Comparison of ENCODE assay signal across 14 cellular contexts in the genomic region with DNA sequence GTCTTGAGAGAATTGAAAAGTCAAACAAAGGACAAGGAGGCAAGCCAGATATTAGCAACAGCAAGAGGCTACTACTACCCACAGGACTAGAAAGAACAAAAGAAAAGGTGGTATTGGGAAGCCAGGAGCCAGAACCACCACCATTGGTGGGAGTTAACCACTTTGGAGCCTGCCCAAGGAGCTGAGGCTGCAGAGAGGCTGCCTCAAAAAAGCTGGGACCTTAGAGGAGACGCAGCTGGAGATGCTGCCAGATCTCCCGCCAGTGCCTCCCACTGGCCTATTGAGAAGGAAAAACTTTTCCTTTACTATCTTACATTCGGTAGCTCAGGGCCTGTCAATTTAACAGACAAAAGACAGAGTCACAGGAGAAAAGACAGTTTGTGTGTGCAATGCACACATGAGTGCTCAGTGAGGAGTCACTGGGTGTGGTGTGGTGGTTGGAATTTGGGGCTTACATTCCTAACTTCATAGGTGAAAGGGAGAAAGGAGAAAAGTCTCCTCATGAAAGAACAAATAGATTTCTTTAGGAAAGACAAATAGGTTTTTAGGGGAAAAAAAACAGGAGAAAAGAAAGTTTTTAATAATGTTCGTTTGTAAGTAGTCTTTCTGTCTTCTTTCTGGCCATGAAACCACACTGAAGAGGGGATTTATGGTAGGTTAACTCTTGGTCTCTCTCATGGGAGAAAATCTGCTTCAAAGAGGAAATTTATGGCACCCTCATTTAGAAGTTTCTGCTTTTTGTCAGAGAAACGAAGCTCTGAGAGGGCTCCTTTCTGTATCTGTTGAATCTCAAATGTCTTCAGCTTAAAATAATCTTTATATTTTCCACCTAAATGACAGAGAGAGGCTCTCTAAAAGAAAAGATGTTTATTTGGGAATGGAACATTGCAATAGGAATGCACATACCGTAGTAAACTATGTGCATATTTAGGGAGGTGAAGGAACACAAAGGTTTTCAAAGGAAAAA. TPM values are rescaled to one million over a fixed set of nuclear protein-coding genes. Genes with fewer than 3 reads are reported as not detected.
DNase-seq lines count a peak whose midpoint lies in the region; TF ChIP-seq lines count a peak whose summit lies in the region.
"Had no signal": no experiment of that assay in that cellular context is flagged by ENCODE, and none has a peak within 500 bp of the region (broad histone marks: within the 10 kb centered on the region; RNA-seq: fewer than 3 reads in every experiment).

No MANE protein-coding gene starts in this region.

- H3K4me1 Mint-ChIP-seq in CD4-positive, alpha-beta memory T cell, result peaks cover 7 to 14% (median 12%) of the 10 kb centered on the region in 4 donors
- H3K4me1 Mint-ChIP-seq in endodermal cell (peaks cover 9% of the 10 kb centered on the region), mesothelial cell of epicardium (peaks cover 39% of the 10 kb centered on the region)

- H3K79me2 ChIP-seq in Loucy (ENCODE audit: insufficient read depth, low read length), result no peaks in the 10 kb centered on the region

- POLR2A ChIA-PET in CD4-positive, alpha-beta memory T cell (lab: Charles Lee; ENCODE audit: partially characterized antibody), result no interaction called here

- TF ChIP-seq CTCF in Loucy (conservative IDR thresholded peaks at IDR 0.05; ENCODE audit: low read length) (no peak), endodermal cell (conservative IDR thresholded peaks at IDR 0.05) (peak; percentile 16), mesothelial cell of epicardium (IDR thresholded peaks at IDR 0.05; ENCODE audit: unreplicated experiment) (no peak)

- H3K4me3 Mint-ChIP-seq in CD4-positive, alpha-beta memory T cell, result no peak overlapping the region
- H3K4me3 Mint-ChIP-seq in endodermal cell (no peak overlapping the region), mesothelial cell of epicardium (no peak overlapping the region)
- H3K4me3 Mint-ChIP-seq: CD14-positive monocyte, natural killer cell had no signal

- no peaks in the 10 kb centered on the region for H3K9me2 ChIP-seq in Loucy (replicated peaks; ENCODE audit: low read depth, low read length)

- 0 out of 2 replicates have a peak overlapping the region, but pooled peaks have one; percentile 74 for H2AFZ ChIP-seq in Loucy (ENCODE audit: low read length)

- no peaks in the 10 kb centered on the region for H4K20me1 ChIP-seq in Loucy (ENCODE audit: insufficient read depth, low read length, poor library complexity, severe bottlenecking)

- no peaks in the 10 kb centered on the region for H3K27me3 Mint-ChIP-seq in CD4-positive, alpha-beta memory T cell
- H3K27me3 Mint-ChIP-seq in endodermal cell (ENCODE audit: insufficient read depth) (peaks cover 66% of the 10 kb centered on the region), mesothelial cell of epicardium (ENCODE audit: low read depth) (no peaks in the 10 kb centered on the region)

- CTCF ChIA-PET in CD4-positive, alpha-beta memory T cell (lab: Charles Lee; ENCODE audit: partially characterized antibody), result interaction anchor here (1.0 kb wide), 1 partner anchor 51 kb away, joined by 3 read pairs; no protein-coding TSS in a partner anchor

- no peaks in the 10 kb centered on the region for H3F3A ChIP-seq in Loucy (ENCODE audit: low read depth)

- H3K4me3 ChIP-seq in CD4-positive, alpha-beta memory T cell (ENCODE audit: low read length in 2 of 2), result no peak overlapping the region
- H3K4me3 ChIP-seq in Loucy (ENCODE audit: low read length, poor library complexity, severe bottlenecking), result no peak overlapping the region
- H3K4me3 ChIP-seq in endodermal cell (ENCODE audit: low read length), result no peak overlapping the region

- 60 to 77% methylated on average over 4 to 6 of the region's 6 CpGs for WGBS in endodermal cell (ENCODE audit: insufficient coverage in 1 of 2, insufficient read length in 1 of 2), 2 experiments

- DNase-seq in CD4-positive, alpha-beta memory T cell, result no peak
- DNase-seq in endodermal cell, result peak; percentile 61
- no peak for DNase-seq in mesothelial cell of epicardium (ENCODE audit: low spot score in 2 of 2, unreplicated experiment in 2 of 2)
- no peak for DNase-seq in ecto neural progenitor cell (ENCODE audit: low spot score)
- no peak for DNase-seq in NCI-H1417 treated with DMSO at 0.1 percent for 48 hours (lab: John Stamatoyannopoulos, UW)
- DNase-seq in NCI-H128 (lab: John Stamatoyannopoulos, UW; ENCODE audit: unreplicated experiment), result no peak
- DNase-seq in activated CD8-positive, alpha-beta memory T cell treated with anti-CD3 and anti-CD28 coated beads, Interleukin-2, amount 50 U/mL, for 48 hours, result no peak
- DNase-seq: foreskin fibroblast, natural killer cell, NCI-H2171 treated with DMSO at 0.1 percent for 48 hours, T-helper 9 cell had no signal

- H3K27me3 ChIP-seq in CD4-positive, alpha-beta memory T cell (ENCODE audit: insufficient read depth, low read length), result no peaks in the 10 kb centered on the region
- H3K27me3 ChIP-seq in Loucy (ENCODE audit: insufficient read depth, low read length, poor library complexity, severe bottlenecking) (no peaks in the 10 kb centered on the region), endodermal cell (ENCODE audit: control insufficient read depth, insufficient read depth, low read length, poor library complexity, severe bottlenecking) (no peaks in the 10 kb centered on the region)

- no peaks in the 10 kb centered on the region for H3K9me3 ChIP-seq in CD4-positive, alpha-beta memory T cell (ENCODE audit: control insufficient read depth in 1 of 2, low read length in 2 of 2)
- no peaks in the 10 kb centered on the region for H3K9me3 ChIP-seq in Loucy (ENCODE audit: insufficient read depth, low read depth, low read length)
- H3K9me3 ChIP-seq in endodermal cell (ENCODE audit: control insufficient read depth, low read length), result peaks cover 6% of the 10 kb centered on the region

- H3K4me2 ChIP-seq in Loucy (ENCODE audit: low read depth, low read length, poor library complexity, severe bottlenecking), result no peak overlapping the region

- H3K27ac Mint-ChIP-seq in CD4-positive, alpha-beta memory T cell, result peak overlapping the region in 4 of 7 donors; percentile 16 to 49 (median 19)
- H3K27ac Mint-ChIP-seq in endodermal cell, result no peak overlapping the region
- peak overlapping the region; percentile 95 for H3K27ac Mint-ChIP-seq in mesothelial cell of epicardium
- H3K27ac Mint-ChIP-seq: natural killer cell had no signal

- no peaks in the 10 kb centered on the region for H3K36me3 ChIP-seq in CD4-positive, alpha-beta memory T cell (ENCODE audit: insufficient read depth, low read length)
- no peaks in the 10 kb centered on the region for H3K36me3 ChIP-seq in Loucy (ENCODE audit: insufficient read depth, low read length)
- no peaks in the 10 kb centered on the region for H3K36me3 ChIP-seq in endodermal cell (ENCODE audit: control insufficient read depth, insufficient read depth, low read length)

- H3K27ac ChIP-seq in CD4-positive, alpha-beta memory T cell (ENCODE audit: low read depth, low read length), result no peak overlapping the region
- no peak overlapping the region for H3K27ac ChIP-seq in endodermal cell (ENCODE audit: low read depth, low read length)

- H3K36me3 Mint-ChIP-seq in CD4-positive, alpha-beta memory T cell, result no peaks in the 10 kb centered on the region
- H3K36me3 Mint-ChIP-seq in endodermal cell (ENCODE audit: low read depth) (no peaks in the 10 kb centered on the region), mesothelial cell of epicardium (no peaks in the 10 kb centered on the region)
- H3K36me3 Mint-ChIP-seq: activated naive CD4-positive, alpha-beta T cell treated with anti-CD3 and anti-CD28 coated beads, Interleukin-2, amount 50 U/mL, for 72 hours; natural killer cell had no signal

- peaks cover 0 to 2% (median 0%) of the 10 kb centered on the region in 8 donors for H3K9me3 Mint-ChIP-seq in CD4-positive, alpha-beta memory T cell
- H3K9me3 Mint-ChIP-seq in endodermal cell (peaks cover 2% of the 10 kb centered on the region), mesothelial cell of epicardium (peaks cover under 1% of the 10 kb centered on the region)
- H3K9me3 Mint-ChIP-seq: natural killer cell had no signal

- H3K9ac ChIP-seq in Loucy (ENCODE audit: low read depth, low read length, poor library complexity, severe bottlenecking) (no peak overlapping the region), endodermal cell (ENCODE audit: extremely low read depth, low read length, poor library complexity, severe bottlenecking) (no peak overlapping the region)

- peaks cover 13% of the 10 kb centered on the region for H3K4me1 ChIP-seq in CD4-positive, alpha-beta memory T cell (ENCODE audit: insufficient read depth, low read length)
- H3K4me1 ChIP-seq in Loucy (ENCODE audit: insufficient read depth, low read length, poor library complexity, severe bottlenecking) (no peaks in the 10 kb centered on the region), endodermal cell (ENCODE audit: control insufficient read depth, insufficient read depth, low read length) (no peaks in the 10 kb centered on the region)

- intact Hi-C loops in CD4-positive, alpha-beta memory T cell (cut with micrococcal nuclease), result no loop called here

RNA-seq across cellular contexts. Expression of a gene that starts 52.6 kb away (rescaled TPM):
- 1 to 10 TPM; 8.9 TPM for total RNA-seq in CD4-positive, alpha-beta memory T cell
- polyA plus RNA-seq in CD4-positive, alpha-beta memory T cell, result 1 to 10 TPM; 5.6 to 6.5 TPM
- total RNA-seq in endodermal cell (1 to 10 TPM; 1.1 to 2.7 TPM), mesothelial cell of epicardium (0.80 to 1.0 TPM (median 0.97 TPM) in 3 replicates)
- polyA plus RNA-seq in endodermal cell (2013, experiment 1 of 2), result 0.18 TPM
- polyA plus RNA-seq in endodermal cell (2013, experiment 2 of 2), result 0.17 TPM
